In genomic region chr2:213914510-213914909, GRCh38 we compare ENCODE assay signal across 25 cellular contexts.
"Had no signal": no experiment of that assay in that cellular context is flagged by ENCODE, and none has a peak within 500 bp of the region (broad histone marks: within the 10 kb centered on the region; RNA-seq: fewer than 3 reads in every experiment).

No MANE protein-coding gene starts in this region.

- H3K27ac ChIP-seq: coronary artery, epithelial cell of prostate, esophagus squamous epithelium, gastrocnemius medialis, heart right ventricle, left lung, lower lobe of right lung had no signal

- H3K4me3 ChIP-seq: coronary artery, esophagus squamous epithelium, gastrocnemius medialis, heart right ventricle, left lung, lower lobe of right lung, mucosa of descending colon had no signal

- H3K36me3 ChIP-seq: esophagus squamous epithelium, gastrocnemius medialis, heart right ventricle, left lung, lower lobe of right lung had no signal

- H3K9me3 ChIP-seq: gastrocnemius medialis had no signal

- DNase-seq: effector CD8-positive, alpha-beta T cell; effector memory CD8-positive, alpha-beta T cell; endodermal cell; erythroblast; esophagus squamous epithelium; foreskin fibroblast; foreskin melanocyte; gastrocnemius medialis; glutamatergic neuron; head of caudate nucleus; heart right ventricle; hippocampal formation; left cardiac atrium; left lung; left ventricle myocardium superior; lower lobe of right lung; mesenchymal stem cell; mucosa of descending colon had no signal

- ATAC-seq: effector memory CD8-positive, alpha-beta T cell; esophagus mucosa; gastrocnemius medialis; heart right ventricle; left cardiac atrium; left lung; left ventricle myocardium superior; lower lobe of right lung; mucosa of descending colon had no signal

- FAIRE-seq: colon, endometrium, islet of Langerhans, keratinocyte had no signal

- H3K27me3 ChIP-seq: esophagus squamous epithelium, gastrocnemius medialis, heart right ventricle, left lung had no signal

- H3K4me1 ChIP-seq: esophagus squamous epithelium, gastrocnemius medialis, heart right ventricle, left lung, lower lobe of right lung had no signal
